ENCODE assay signal across 1 cellular context in the genomic region with DNA sequence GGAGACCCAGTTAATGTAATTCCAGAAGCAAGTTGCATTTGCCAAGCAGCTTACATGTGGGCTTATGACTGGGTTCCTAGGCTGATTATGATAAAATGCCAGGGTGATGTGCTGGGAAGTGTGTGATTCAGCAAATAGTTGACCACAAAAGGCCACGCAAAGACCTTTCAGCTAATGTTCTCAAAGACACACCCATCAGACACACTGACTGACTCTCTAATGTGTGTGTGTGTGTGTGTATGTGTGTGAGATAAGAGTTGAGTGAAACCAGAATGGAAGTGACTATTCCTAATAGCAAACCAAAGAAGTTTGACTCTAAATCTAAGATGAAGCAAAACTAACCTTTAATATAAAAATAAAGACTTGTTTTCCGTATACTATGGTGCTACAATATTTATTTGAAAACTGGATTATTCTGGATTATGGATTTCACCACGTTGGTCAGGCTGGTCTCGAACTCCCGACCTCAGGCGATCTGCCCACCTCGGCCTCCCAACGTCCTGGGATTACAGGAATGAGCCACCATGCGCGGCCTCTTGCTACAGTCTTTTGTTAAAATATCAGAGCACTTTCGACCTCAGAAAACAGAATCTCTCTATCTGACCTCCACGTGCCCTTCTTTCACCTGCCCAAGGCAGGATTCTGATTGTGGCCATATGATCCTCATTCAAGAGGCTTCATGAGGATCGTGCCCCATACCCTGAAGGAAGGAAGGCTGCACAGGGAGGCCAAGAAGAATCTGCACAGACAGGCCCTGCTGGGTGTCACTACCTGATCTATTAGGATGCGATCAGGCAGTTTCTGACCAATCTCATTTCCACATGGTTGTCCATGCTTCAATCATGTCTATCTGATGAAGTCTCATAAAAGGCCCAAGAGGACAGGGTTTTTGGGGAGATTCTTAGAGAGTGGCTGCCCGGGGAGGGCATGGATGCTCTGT.
TF ChIP-seq lines count a peak whose summit lies in the region.

No MANE protein-coding gene starts in this region.

TF ChIP-seq in K562, 482 proteins besides CTCF, POLR2A, EP300 and RAD21 (continued from another document and continues in another):
- TF ChIP-seq, protein P1, sequence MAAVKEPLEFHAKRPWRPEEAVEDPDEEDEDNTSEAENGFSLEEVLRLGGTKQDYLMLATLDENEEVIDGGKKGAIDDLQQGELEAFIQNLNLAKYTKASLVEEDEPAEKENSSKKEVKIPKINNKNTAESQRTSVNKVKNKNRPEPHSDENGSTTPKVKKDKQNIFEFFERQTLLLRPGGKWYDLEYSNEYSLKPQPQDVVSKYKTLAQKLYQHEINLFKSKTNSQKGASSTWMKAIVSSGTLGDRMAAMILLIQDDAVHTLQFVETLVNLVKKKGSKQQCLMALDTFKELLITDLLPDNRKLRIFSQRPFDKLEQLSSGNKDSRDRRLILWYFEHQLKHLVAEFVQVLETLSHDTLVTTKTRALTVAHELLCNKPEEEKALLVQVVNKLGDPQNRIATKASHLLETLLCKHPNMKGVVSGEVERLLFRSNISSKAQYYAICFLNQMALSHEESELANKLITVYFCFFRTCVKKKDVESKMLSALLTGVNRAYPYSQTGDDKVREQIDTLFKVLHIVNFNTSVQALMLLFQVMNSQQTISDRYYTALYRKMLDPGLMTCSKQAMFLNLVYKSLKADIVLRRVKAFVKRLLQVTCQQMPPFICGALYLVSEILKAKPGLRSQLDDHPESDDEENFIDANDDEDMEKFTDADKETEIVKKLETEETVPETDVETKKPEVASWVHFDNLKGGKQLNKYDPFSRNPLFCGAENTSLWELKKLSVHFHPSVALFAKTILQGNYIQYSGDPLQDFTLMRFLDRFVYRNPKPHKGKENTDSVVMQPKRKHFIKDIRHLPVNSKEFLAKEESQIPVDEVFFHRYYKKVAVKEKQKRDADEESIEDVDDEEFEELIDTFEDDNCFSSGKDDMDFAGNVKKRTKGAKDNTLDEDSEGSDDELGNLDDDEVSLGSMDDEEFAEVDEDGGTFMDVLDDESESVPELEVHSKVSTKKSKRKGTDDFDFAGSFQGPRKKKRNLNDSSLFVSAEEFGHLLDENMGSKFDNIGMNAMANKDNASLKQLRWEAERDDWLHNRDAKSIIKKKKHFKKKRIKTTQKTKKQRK (IDR thresholded peaks at IDR 0.05; ENCODE audit: borderline replicate concordance, low read depth, low read length): no peak
- TF ChIP-seq MIER1 (IDR thresholded peaks at IDR 0.05; ENCODE audit: low read depth) (no peak), ZNF140 (CRISPR knock-in tag; IDR thresholded peaks at IDR 0.05) (no peak), NFXL1 (CRISPR knock-in tag; IDR thresholded peaks at IDR 0.05) (no peak), STAT5A (IDR thresholded peaks at IDR 0.05; ENCODE audit: borderline replicate concordance, low read length) (peak; percentile 89), GATA2 (CRISPR knock-in tag; IDR thresholded peaks at IDR 0.05) (0 out of 2 replicates have a peak, but pooled peaks have one; percentile 38), CREM (IDR thresholded peaks at IDR 0.05; ENCODE audit: low read depth) (peak; percentile 78), WHSC1 (IDR thresholded peaks at IDR 0.05; ENCODE audit: low read length) (no peak), RBM25 (IDR thresholded peaks at IDR 0.05; ENCODE audit: low read depth, low read length, severe bottlenecking) (no peak), ELK3 (CRISPR knock-in tag; IDR thresholded peaks at IDR 0.05) (no peak), PHF20 (IDR thresholded peaks at IDR 0.05; ENCODE audit: partially characterized antibody) (no peak), SUPT5H (IDR thresholded peaks at IDR 0.05) (no peak), HMGXB4 (CRISPR knock-in tag; IDR thresholded peaks at IDR 0.05) (no peak), SMC3 (conservative IDR thresholded peaks at IDR 0.05; ENCODE audit: insufficient read depth, low read depth, low read length) (no peak), ZBTB17 (CRISPR knock-in tag; IDR thresholded peaks at IDR 0.05) (no peak), E2F8 (IDR thresholded peaks at IDR 0.05; ENCODE audit: low read depth, partially characterized antibody) (peak; percentile 43), MCM5 (IDR thresholded peaks at IDR 0.05; ENCODE audit: low read depth) (no peak), ATF6 (CRISPR knock-in tag; IDR thresholded peaks at IDR 0.05) (no peak), TRIM28 (IDR thresholded peaks at IDR 0.05) (no peak), RBFOX2 (IDR thresholded peaks at IDR 0.05; ENCODE audit: low read depth, low read length) (no peak)
- TF ChIP-seq, protein P2, sequence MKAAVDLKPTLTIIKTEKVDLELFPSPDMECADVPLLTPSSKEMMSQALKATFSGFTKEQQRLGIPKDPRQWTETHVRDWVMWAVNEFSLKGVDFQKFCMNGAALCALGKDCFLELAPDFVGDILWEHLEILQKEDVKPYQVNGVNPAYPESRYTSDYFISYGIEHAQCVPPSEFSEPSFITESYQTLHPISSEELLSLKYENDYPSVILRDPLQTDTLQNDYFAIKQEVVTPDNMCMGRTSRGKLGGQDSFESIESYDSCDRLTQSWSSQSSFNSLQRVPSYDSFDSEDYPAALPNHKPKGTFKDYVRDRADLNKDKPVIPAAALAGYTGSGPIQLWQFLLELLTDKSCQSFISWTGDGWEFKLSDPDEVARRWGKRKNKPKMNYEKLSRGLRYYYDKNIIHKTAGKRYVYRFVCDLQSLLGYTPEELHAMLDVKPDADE (conservative IDR thresholded peaks at IDR 0.05; ENCODE audit: control insufficient read depth, low read depth, low read length): no peak
- TF ChIP-seq, protein P3, sequence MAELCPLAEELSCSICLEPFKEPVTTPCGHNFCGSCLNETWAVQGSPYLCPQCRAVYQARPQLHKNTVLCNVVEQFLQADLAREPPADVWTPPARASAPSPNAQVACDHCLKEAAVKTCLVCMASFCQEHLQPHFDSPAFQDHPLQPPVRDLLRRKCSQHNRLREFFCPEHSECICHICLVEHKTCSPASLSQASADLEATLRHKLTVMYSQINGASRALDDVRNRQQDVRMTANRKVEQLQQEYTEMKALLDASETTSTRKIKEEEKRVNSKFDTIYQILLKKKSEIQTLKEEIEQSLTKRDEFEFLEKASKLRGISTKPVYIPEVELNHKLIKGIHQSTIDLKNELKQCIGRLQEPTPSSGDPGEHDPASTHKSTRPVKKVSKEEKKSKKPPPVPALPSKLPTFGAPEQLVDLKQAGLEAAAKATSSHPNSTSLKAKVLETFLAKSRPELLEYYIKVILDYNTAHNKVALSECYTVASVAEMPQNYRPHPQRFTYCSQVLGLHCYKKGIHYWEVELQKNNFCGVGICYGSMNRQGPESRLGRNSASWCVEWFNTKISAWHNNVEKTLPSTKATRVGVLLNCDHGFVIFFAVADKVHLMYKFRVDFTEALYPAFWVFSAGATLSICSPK (IDR thresholded peaks at IDR 0.05; ENCODE audit: borderline replicate concordance): no peak
- TF ChIP-seq, protein P4, sequence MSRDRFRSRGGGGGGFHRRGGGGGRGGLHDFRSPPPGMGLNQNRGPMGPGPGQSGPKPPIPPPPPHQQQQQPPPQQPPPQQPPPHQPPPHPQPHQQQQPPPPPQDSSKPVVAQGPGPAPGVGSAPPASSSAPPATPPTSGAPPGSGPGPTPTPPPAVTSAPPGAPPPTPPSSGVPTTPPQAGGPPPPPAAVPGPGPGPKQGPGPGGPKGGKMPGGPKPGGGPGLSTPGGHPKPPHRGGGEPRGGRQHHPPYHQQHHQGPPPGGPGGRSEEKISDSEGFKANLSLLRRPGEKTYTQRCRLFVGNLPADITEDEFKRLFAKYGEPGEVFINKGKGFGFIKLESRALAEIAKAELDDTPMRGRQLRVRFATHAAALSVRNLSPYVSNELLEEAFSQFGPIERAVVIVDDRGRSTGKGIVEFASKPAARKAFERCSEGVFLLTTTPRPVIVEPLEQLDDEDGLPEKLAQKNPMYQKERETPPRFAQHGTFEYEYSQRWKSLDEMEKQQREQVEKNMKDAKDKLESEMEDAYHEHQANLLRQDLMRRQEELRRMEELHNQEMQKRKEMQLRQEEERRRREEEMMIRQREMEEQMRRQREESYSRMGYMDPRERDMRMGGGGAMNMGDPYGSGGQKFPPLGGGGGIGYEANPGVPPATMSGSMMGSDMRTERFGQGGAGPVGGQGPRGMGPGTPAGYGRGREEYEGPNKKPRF (IDR thresholded peaks at IDR 0.05; ENCODE audit: low read depth, low read length): no peak
- TF ChIP-seq, protein P5, sequence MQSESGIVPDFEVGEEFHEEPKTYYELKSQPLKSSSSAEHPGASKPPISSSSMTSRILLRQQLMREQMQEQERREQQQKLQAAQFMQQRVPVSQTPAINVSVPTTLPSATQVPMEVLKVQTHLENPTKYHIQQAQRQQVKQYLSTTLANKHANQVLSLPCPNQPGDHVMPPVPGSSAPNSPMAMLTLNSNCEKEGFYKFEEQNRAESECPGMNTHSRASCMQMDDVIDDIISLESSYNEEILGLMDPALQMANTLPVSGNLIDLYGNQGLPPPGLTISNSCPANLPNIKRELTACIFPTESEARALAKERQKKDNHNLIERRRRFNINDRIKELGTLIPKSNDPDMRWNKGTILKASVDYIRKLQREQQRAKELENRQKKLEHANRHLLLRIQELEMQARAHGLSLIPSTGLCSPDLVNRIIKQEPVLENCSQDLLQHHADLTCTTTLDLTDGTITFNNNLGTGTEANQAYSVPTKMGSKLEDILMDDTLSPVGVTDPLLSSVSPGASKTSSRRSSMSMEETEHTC (IDR thresholded peaks at IDR 0.05): peak; percentile 69; the same call in 1 of the 2 replicates
- TF ChIP-seq, protein P6, sequence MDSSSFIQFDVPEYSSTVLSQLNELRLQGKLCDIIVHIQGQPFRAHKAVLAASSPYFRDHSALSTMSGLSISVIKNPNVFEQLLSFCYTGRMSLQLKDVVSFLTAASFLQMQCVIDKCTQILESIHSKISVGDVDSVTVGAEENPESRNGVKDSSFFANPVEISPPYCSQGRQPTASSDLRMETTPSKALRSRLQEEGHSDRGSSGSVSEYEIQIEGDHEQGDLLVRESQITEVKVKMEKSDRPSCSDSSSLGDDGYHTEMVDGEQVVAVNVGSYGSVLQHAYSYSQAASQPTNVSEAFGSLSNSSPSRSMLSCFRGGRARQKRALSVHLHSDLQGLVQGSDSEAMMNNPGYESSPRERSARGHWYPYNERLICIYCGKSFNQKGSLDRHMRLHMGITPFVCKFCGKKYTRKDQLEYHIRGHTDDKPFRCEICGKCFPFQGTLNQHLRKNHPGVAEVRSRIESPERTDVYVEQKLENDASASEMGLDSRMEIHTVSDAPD (CRISPR knock-in tag; IDR thresholded peaks at IDR 0.05): no peak
- TF ChIP-seq, protein P7, sequence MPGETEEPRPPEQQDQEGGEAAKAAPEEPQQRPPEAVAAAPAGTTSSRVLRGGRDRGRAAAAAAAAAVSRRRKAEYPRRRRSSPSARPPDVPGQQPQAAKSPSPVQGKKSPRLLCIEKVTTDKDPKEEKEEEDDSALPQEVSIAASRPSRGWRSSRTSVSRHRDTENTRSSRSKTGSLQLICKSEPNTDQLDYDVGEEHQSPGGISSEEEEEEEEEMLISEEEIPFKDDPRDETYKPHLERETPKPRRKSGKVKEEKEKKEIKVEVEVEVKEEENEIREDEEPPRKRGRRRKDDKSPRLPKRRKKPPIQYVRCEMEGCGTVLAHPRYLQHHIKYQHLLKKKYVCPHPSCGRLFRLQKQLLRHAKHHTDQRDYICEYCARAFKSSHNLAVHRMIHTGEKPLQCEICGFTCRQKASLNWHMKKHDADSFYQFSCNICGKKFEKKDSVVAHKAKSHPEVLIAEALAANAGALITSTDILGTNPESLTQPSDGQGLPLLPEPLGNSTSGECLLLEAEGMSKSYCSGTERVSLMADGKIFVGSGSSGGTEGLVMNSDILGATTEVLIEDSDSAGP (CRISPR knock-in tag; IDR thresholded peaks at IDR 0.05): no peak
